In genomic region chr2:61469424-61470121, GRCh38 we compare ENCODE assay signal across 8 cellular contexts. TPM values are rescaled to one million over a fixed set of nuclear protein-coding genes. Genes with fewer than 3 reads are reported as not detected.
DNase-seq lines count a peak whose midpoint lies in the region; ATAC-seq and TF ChIP-seq lines count a peak whose summit lies in the region.

No MANE protein-coding gene starts in this region.

- H3K27ac Mint-ChIP-seq in effector memory CD8-positive, alpha-beta T cell, result peak overlapping the region; percentile 95 to 98
- peak overlapping the region; percentile 95 to 99 (median 97) for H3K27ac Mint-ChIP-seq in nephron

- H3K9ac ChIP-seq in ES-I3 (ENCODE audit: low read depth, low read length), result peak overlapping the region; percentile 91

- peaks cover 35% of the 10 kb centered on the region for H3K36me3 Mint-ChIP-seq in effector memory CD8-positive, alpha-beta T cell (ENCODE audit: insufficient read depth)
- H3K36me3 Mint-ChIP-seq in nephron (ENCODE audit: low read depth), result peaks cover 3% of the 10 kb centered on the region

- in situ Hi-C loops in G401 (cut with HindIII; ENCODE audit: low sequenced_read_pairs), result no loop called here

- H3K9me3 ChIP-seq in ES-I3 (ENCODE audit: control insufficient read depth, insufficient read depth, low read length), result no peaks in the 10 kb centered on the region

- H3K27me3 Mint-ChIP-seq in effector memory CD8-positive, alpha-beta T cell, result no peaks in the 10 kb centered on the region
- H3K27me3 Mint-ChIP-seq in nephron (ENCODE audit: low read depth), result no peaks in the 10 kb centered on the region

- peaks cover 17 to 36% of the 10 kb centered on the region in 2 donors for H3K4me1 Mint-ChIP-seq in effector memory CD8-positive, alpha-beta T cell (ENCODE audit: low read depth in 2 of 2)
- H3K4me1 Mint-ChIP-seq in nephron, result peaks cover 18% of the 10 kb centered on the region

- TF ChIP-seq CTCF in nephron (IDR thresholded peaks at IDR 0.05; ENCODE audit: unreplicated experiment in 3 of 3), result no peak

- peaks cover 5% of the 10 kb centered on the region; the same call in 1 of the 2 replicates for H3K4me1 ChIP-seq in ES-I3 (ENCODE audit: insufficient read depth, low read length)

- H3K36me3 ChIP-seq in ES-I3 (ENCODE audit: insufficient read depth, low read length), result no peaks in the 10 kb centered on the region

- peak; percentile 77 for DNase-seq in NCI-H526 treated with DMSO at 0.1 percent for 48 hours (lab: John Stamatoyannopoulos, UW)
- DNase-seq in effector memory CD8-positive, alpha-beta T cell, result no peak
- DNase-seq in putamen (ENCODE audit: low spot score), result no peak
- DNase-seq in G401 (ENCODE audit: low spot score), result no peak
- no peak for DNase-seq in SKM-1 treated with dmso at 0.1 percent for 144 hours (lab: John Stamatoyannopoulos, UW; ENCODE audit: unreplicated experiment)

- H3K9me3 Mint-ChIP-seq in effector memory CD8-positive, alpha-beta T cell, result no peaks in the 10 kb centered on the region
- no peaks in the 10 kb centered on the region for H3K9me3 Mint-ChIP-seq in nephron

- H3K4me3 Mint-ChIP-seq in effector memory CD8-positive, alpha-beta T cell, result peak overlapping the region; percentile 94 to 96
- peak overlapping the region; percentile 91 to 99 (median 98) for H3K4me3 Mint-ChIP-seq in nephron

- no peak for ATAC-seq in effector memory CD8-positive, alpha-beta T cell (replicated peaks)
- ATAC-seq in GM21423 (IDR thresholded peaks at IDR 0.05; ENCODE audit: unreplicated experiment), result no peak

RNA-seq across cellular contexts. Expression of gene USP34, which starts 1.3 kb away (rescaled TPM):
- 99.4 and 117 TPM in 2 replicates for total RNA-seq in G401 (2014; rRNA removed; shearing (Covaris generic))
